ENCODE assay signal across 9 cellular contexts in genomic region chr2:131154071-131154531, GRCh38. TPM values are rescaled to one million over a fixed set of nuclear protein-coding genes. Genes with fewer than 3 reads are reported as not detected.
DNase-seq lines count a peak whose midpoint lies in the region; ATAC-seq and TF ChIP-seq lines count a peak whose summit lies in the region.
"Had no signal": no experiment of that assay in that cellular context is flagged by ENCODE, and none has a peak within 500 bp of the region (broad histone marks: within the 10 kb centered on the region; RNA-seq: fewer than 3 reads in every experiment).

No MANE protein-coding gene starts in this region.

- no peak overlapping the region for H3K4me2 ChIP-seq in MM.1S (ENCODE audit: low read depth, low read length)

- H3K9me3 Mint-ChIP-seq in activated naive CD4-positive, alpha-beta T cell treated with anti-CD3 and anti-CD28 coated beads, Interleukin-2, amount 10 ng/mL, durations not matched to agents 7 days and 5 days = no peaks in the 10 kb centered on the region

- H3K9me2 ChIP-seq in MM.1S (replicated peaks; ENCODE audit: insufficient read depth, low read length) = no peaks in the 10 kb centered on the region

- no peaks in the 10 kb centered on the region for H4K20me1 ChIP-seq in MM.1S (ENCODE audit: insufficient read depth, low read length)

- peaks cover 35% of the 10 kb centered on the region for H3K4me1 Mint-ChIP-seq in activated naive CD4-positive, alpha-beta T cell treated with anti-CD3 and anti-CD28 coated beads, Interleukin-2, amount 10 ng/mL, durations not matched to agents 7 days and 5 days

- no peaks in the 10 kb centered on the region for H3F3A ChIP-seq in MM.1S (ENCODE audit: insufficient read depth, low read length)

- H3K4me3 Mint-ChIP-seq in activated naive CD4-positive, alpha-beta T cell treated with anti-CD3 and anti-CD28 coated beads, Interleukin-2, amount 10 ng/mL, durations not matched to agents 7 days and 5 days = no peak overlapping the region

- TF ChIP-seq CTCF in GM12875 (IDR thresholded peaks at IDR 0.05; ENCODE audit: borderline replicate concordance, insufficient read depth, low read depth, low read length) = peak; percentile 93
- TF ChIP-seq CTCF in MM.1S (IDR thresholded peaks at IDR 0.05; ENCODE audit: low read length) = peak; percentile 92
- TF ChIP-seq CTCF in cardiac muscle cell (IDR thresholded peaks at IDR 0.05; ENCODE audit: low read depth, low read length) = peak; percentile 88
- TF ChIP-seq CTCF in retinal pigment epithelial cell (conservative IDR thresholded peaks at IDR 0.05; ENCODE audit: low read depth, low read length) = peak; percentile 89

- H3K4me3 ChIP-seq in GM12875 (ENCODE audit: low read depth, low read length) = no peak overlapping the region
- no peak overlapping the region for H3K4me3 ChIP-seq in MM.1S (ENCODE audit: low read length)
- no peak overlapping the region for H3K4me3 ChIP-seq in cardiac muscle cell
- H3K4me3 ChIP-seq in retinal pigment epithelial cell (ENCODE audit: low read length) = no peak overlapping the region

- H3K9me3 ChIP-seq in MM.1S (replicated peaks; ENCODE audit: insufficient read depth, low read length) = no peaks in the 10 kb centered on the region
- no peaks in the 10 kb centered on the region for H3K9me3 ChIP-seq in cardiac muscle cell (ENCODE audit: low read depth)

- H3K27ac ChIP-seq in MM.1S (ENCODE audit: low read length) (no peak overlapping the region), cardiac muscle cell (no peak overlapping the region)

- H3K36me3 ChIP-seq in MM.1S (replicated peaks; ENCODE audit: insufficient read depth, low read length) = no peaks in the 10 kb centered on the region
- H3K36me3 ChIP-seq in cardiac muscle cell = no peaks in the 10 kb centered on the region

- H3K36me3 Mint-ChIP-seq in activated naive CD4-positive, alpha-beta T cell treated with anti-CD3 and anti-CD28 coated beads, Interleukin-2, amount 10 ng/mL, durations not matched to agents 7 days and 5 days = peaks cover 6% of the 10 kb centered on the region

- DNase-seq in HEK293T (ENCODE audit: extremely low spot score) = peak; percentile 82
- DNase-seq in MM.1S = peak; percentile 68
- DNase-seq in activated naive CD4-positive, alpha-beta T cell treated with anti-CD3 and anti-CD28 coated beads, Interleukin-2, amount 10 ng/mL, durations not matched to agents 7 days and 5 days = peak; percentile 73
- peak; percentile 75 to 85 for DNase-seq in cardiac muscle cell (ENCODE audit: low read depth in 1 of 2, low spot score in 1 of 2)
- DNase-seq in retinal pigment epithelial cell (ENCODE audit: low read depth) = no peak
- DNase-seq in cerebellar nuclear complex (lab: John Stamatoyannopoulos, UW) = no peak

- H3K4me1 ChIP-seq in MM.1S (ENCODE audit: low read length) (no peaks in the 10 kb centered on the region), cardiac muscle cell (ENCODE audit: low read depth) (no peaks in the 10 kb centered on the region)

- no peaks in the 10 kb centered on the region for H3K79me2 ChIP-seq in MM.1S (ENCODE audit: low read length)

- no peaks in the 10 kb centered on the region for H3K27me3 Mint-ChIP-seq in activated naive CD4-positive, alpha-beta T cell treated with anti-CD3 and anti-CD28 coated beads, Interleukin-2, amount 10 ng/mL, durations not matched to agents 7 days and 5 days

- CTCF ChIA-PET in HEK293T (lab: Yijun Ruan, JAX) = interaction anchor here (0.6 to 1.2 kb wide), 5 partner anchors 8 to 519 kb away, joined by 3 to 13 read pairs (median 3); no protein-coding TSS in a partner anchor
- CTCF ChIA-PET in activated naive CD4-positive, alpha-beta T cell treated with anti-CD3 and anti-CD28 coated beads, Interleukin-2, amount 10 ng/mL, durations not matched to agents 7 days and 5 days (lab: Charles Lee) = interaction anchor here (0.6 to 4.4 kb wide), 9 partner anchors 14 to 519 kb away, joined by 3 to 29 read pairs (median 4); no protein-coding TSS in a partner anchor

- ATAC-seq in SK-N-SH treated with all-trans-retinoic acid at 6 μM for 48 hours = peak; percentile 95

- POLR2A ChIA-PET in HEK293T (lab: Yijun Ruan, JAX) = no interaction called here

- H3K9ac ChIP-seq in MM.1S (ENCODE audit: low read length) = no peak overlapping the region

- H3K27me3 ChIP-seq in MM.1S (replicated peaks; ENCODE audit: insufficient read depth, low read length) (no peaks in the 10 kb centered on the region), cardiac muscle cell (no peaks in the 10 kb centered on the region)

- H2AFZ ChIP-seq in MM.1S (ENCODE audit: low read length) = no peak overlapping the region

- H3K27ac Mint-ChIP-seq in activated naive CD4-positive, alpha-beta T cell treated with anti-CD3 and anti-CD28 coated beads, Interleukin-2, amount 10 ng/mL, durations not matched to agents 7 days and 5 days = no peak overlapping the region

TF ChIP-seq in HEK293T, 16 proteins besides CTCF, POLR2A, EP300 and RAD21:
- TF ChIP-seq SP1 (IDR thresholded peaks at IDR 0.05) = no peak
- no peak for TF ChIP-seq HDGF (IDR thresholded peaks at IDR 0.05; ENCODE audit: borderline replicate concordance)
- TF ChIP-seq FOXM1 (IDR thresholded peaks at IDR 0.05; ENCODE audit: borderline replicate concordance) = no peak
- no peak for TF ChIP-seq PKNOX1 (IDR thresholded peaks at IDR 0.05)
- no peak for TF ChIP-seq FOXK2 (IDR thresholded peaks at IDR 0.05)
- TF ChIP-seq ELF4 (IDR thresholded peaks at IDR 0.05) = no peak
- no peak for TF ChIP-seq NFRKB (IDR thresholded peaks at IDR 0.05)
- no peak for TF ChIP-seq L3MBTL2 (conservative IDR thresholded peaks at IDR 0.05)
- no peak for TF ChIP-seq LEF1 (IDR thresholded peaks at IDR 0.05; ENCODE audit: borderline replicate concordance)
- TF ChIP-seq SUZ12 (IDR thresholded peaks at IDR 0.05) = no peak
- no peak for TF ChIP-seq ZNF384 (IDR thresholded peaks at IDR 0.05)
- TF ChIP-seq ARNT (IDR thresholded peaks at IDR 0.05) = no peak
TF ChIP-seq in HEK293T: peak in this region for 0.

TF ChIP-seq in SK-N-SH treated with all-trans-retinoic acid at 6 μM for 48 hours, 23 proteins besides CTCF, POLR2A, EP300 and RAD21:
- TF ChIP-seq PATZ1 (CRISPR knock-in tag; IDR thresholded peaks at IDR 0.05; ENCODE audit: borderline replicate concordance) (no peak), ZFP3 (CRISPR knock-in tag; IDR thresholded peaks at IDR 0.05) (no peak), ZC3H10 (CRISPR knock-in tag; IDR thresholded peaks at IDR 0.05) (no peak), ZNF8 (CRISPR knock-in tag; IDR thresholded peaks at IDR 0.05) (no peak), ESRRG (CRISPR knock-in tag; IDR thresholded peaks at IDR 0.05) (no peak)
TF ChIP-seq in SK-N-SH treated with all-trans-retinoic acid at 6 μM for 48 hours: peak in this region for 0.

RNA-seq across cellular contexts. Expression of gene PLEKHB2, which starts 49.0 kb away (rescaled TPM):
- total RNA-seq in cardiac muscle cell = 36.6 and 49.0 TPM in 2 replicates
- polyA plus RNA-seq in cardiac muscle cell = 52.4 and 61.0 TPM in 2 replicates

RNA-seq across cellular contexts. Expression of gene POTEE, which starts 55.2 kb away (rescaled TPM):
- 4.8 and 12.2 TPM in 2 replicates for total RNA-seq in cardiac muscle cell
- polyA plus RNA-seq in cardiac muscle cell = 7.5 and 10.1 TPM in 2 replicates
- total RNA-seq: urinary bladder had no signal
- polyA plus RNA-seq: urinary bladder had no signal

Comparison
In these comparisons a context has a peak if more than half of its experiments do, and no peak if none do; other contexts are left out.
1. DNase-seq: peak in HEK293T (single experiment), MM.1S (single experiment), activated naive CD4-positive, alpha-beta T cell treated with anti-CD3 and anti-CD28 coated beads, Interleukin-2, amount 10 ng/mL, durations not matched to agents 7 days and 5 days (single experiment) and cardiac muscle cell (2 of 2); none in retinal pigment epithelial cell (single experiment) and cerebellar nuclear complex (0 of 2).
2. Peak in every context shown above with its lines, with median percentiles within 50 percentile points of each other: CTCF ChIP-seq.